Comparison of ENCODE assay signal across 8 cellular contexts in genomic region chr11:14500181-14500651, GRCh38. TPM values are rescaled to one million over a fixed set of nuclear protein-coding genes. Genes with fewer than 3 reads are reported as not detected.
DNase-seq lines count a peak whose midpoint lies in the region; ATAC-seq and TF ChIP-seq lines count a peak whose summit lies in the region.

No MANE protein-coding gene starts in this region.

- intact Hi-C loops in left ventricle myocardium superior (cut with micrococcal nuclease), result no loop called here

- WGBS in adipose tissue, 3 donors, result 0 to 2% (median 1%) methylated on average over 6 of the region's 6 CpGs

- ATAC-seq in GM21423 (IDR thresholded peaks at IDR 0.05; ENCODE audit: unreplicated experiment), result peak; percentile 44
- ATAC-seq in RWPE2 (ENCODE audit: low read depth), result peak; percentile 59
- ATAC-seq in left ventricle myocardium superior, result peak; percentile 72

- peak overlapping the region; percentile 64 for H3K4me3 ChIP-seq in RWPE2 (ENCODE audit: severe bottlenecking)

- H3K27me3 ChIP-seq in RWPE2 (ENCODE audit: insufficient read depth, poor library complexity, severe bottlenecking), result no peaks in the 10 kb centered on the region

- H3K27ac ChIP-seq in RWPE2 (ENCODE audit: poor library complexity, severe bottlenecking) (peak overlapping the region; percentile 52), adipose tissue (ENCODE audit: low read depth, low read length) (peak overlapping the region; percentile 19)

- peaks cover 47% of the 10 kb centered on the region for H3K36me3 ChIP-seq in RWPE2 (ENCODE audit: low read depth)

- H3K9me3 ChIP-seq in RWPE2 (ENCODE audit: severe bottlenecking), result no peaks in the 10 kb centered on the region

- DNase-seq in EH (ENCODE audit: low read depth) (peak; percentile 67), HS-5 (ENCODE audit: low read depth) (peak; percentile 39), RWPE2 (ENCODE audit: low spot score) (no peak), left ventricle myocardium superior (peak; percentile 60), renal cortical epithelial cell (ENCODE audit: low read depth) (peak; percentile 59), ecto neural progenitor cell (ENCODE audit: low spot score) (no peak)

- no peak for TF ChIP-seq CTCF in RWPE2 (IDR thresholded peaks at IDR 0.05; ENCODE audit: poor library complexity, severe bottlenecking)

- H3K4me1 ChIP-seq in RWPE2 (ENCODE audit: insufficient read depth, poor library complexity, severe bottlenecking), result peaks cover 12% of the 10 kb centered on the region

RNA-seq across cellular contexts. Expression of gene COPB1, which starts 0.6 kb away (rescaled TPM):
- polyA plus RNA-seq in adipose tissue, result 10 to 100 TPM; 54.0 to 58.7 (median 54.7) TPM
- total RNA-seq in left ventricle myocardium superior, result 43.6 TPM
- total RNA-seq in renal cortical epithelial cell, result 329 and 407 TPM in 2 replicates

RNA-seq across cellular contexts. Expression of gene PSMA1, which starts 20.0 kb away (rescaled TPM):
- polyA plus RNA-seq in adipose tissue, result 100 to 1,000 TPM in 2 of 3 donors, 10 to 100 TPM in 1; 51.6 to 147 (median 116) TPM
- total RNA-seq in left ventricle myocardium superior, result 115 TPM
- 108 and 132 TPM in 2 replicates for total RNA-seq in renal cortical epithelial cell

Comparison
In these comparisons a context has a peak if more than half of its experiments do, and no peak if none do; other contexts are left out.
1. DNase-seq: peak in EH (single experiment), HS-5 (single experiment), left ventricle myocardium superior (single experiment) and renal cortical epithelial cell (single experiment); none in RWPE2 (single experiment) and ecto neural progenitor cell (single experiment).
2. Peak in every context shown above with its lines, with median percentiles within 50 percentile points of each other: ATAC-seq.